In genomic region chr19:58552655-58553054, GRCh38 we compare ENCODE assay signal across 1 cellular context.
TF ChIP-seq lines count a peak whose summit lies in the region.

No MANE protein-coding gene starts in this region.

TF ChIP-seq in GM23338, 12 proteins besides CTCF, POLR2A, EP300 and RAD21:
- no peak for TF ChIP-seq ZNF331 (CRISPR knock-in tag; IDR thresholded peaks at IDR 0.05; ENCODE audit: low read depth)
- no peak for TF ChIP-seq NANOG (IDR thresholded peaks at IDR 0.05; ENCODE audit: borderline replicate concordance)
- no peak for TF ChIP-seq ZNF462 (CRISPR knock-in tag; IDR thresholded peaks at IDR 0.05)
- no peak for TF ChIP-seq JUNB (IDR thresholded peaks at IDR 0.05; ENCODE audit: unreplicated experiment)
- no peak for TF ChIP-seq POLR2AphosphoS5 (IDR thresholded peaks at IDR 0.05; ENCODE audit: low read depth)
- TF ChIP-seq STAT1 (IDR thresholded peaks at IDR 0.05; ENCODE audit: unreplicated experiment): no peak
- TF ChIP-seq ETS1 (IDR thresholded peaks at IDR 0.05): no peak
- no peak for TF ChIP-seq EZH2 (IDR thresholded peaks at IDR 0.05; ENCODE audit: low read depth, unreplicated experiment)
- TF ChIP-seq CREB1 (CRISPR knock-in tag; IDR thresholded peaks at IDR 0.05; ENCODE audit: low read depth): no peak
- TF ChIP-seq EZH2phosphoT487 (IDR thresholded peaks at IDR 0.05; ENCODE audit: unreplicated experiment): no peak
- no peak for TF ChIP-seq REST (IDR thresholded peaks at IDR 0.05; ENCODE audit: unreplicated experiment)
- no peak for TF ChIP-seq ZNF114 (CRISPR knock-in tag; IDR thresholded peaks at IDR 0.05)
